In the genomic region with DNA sequence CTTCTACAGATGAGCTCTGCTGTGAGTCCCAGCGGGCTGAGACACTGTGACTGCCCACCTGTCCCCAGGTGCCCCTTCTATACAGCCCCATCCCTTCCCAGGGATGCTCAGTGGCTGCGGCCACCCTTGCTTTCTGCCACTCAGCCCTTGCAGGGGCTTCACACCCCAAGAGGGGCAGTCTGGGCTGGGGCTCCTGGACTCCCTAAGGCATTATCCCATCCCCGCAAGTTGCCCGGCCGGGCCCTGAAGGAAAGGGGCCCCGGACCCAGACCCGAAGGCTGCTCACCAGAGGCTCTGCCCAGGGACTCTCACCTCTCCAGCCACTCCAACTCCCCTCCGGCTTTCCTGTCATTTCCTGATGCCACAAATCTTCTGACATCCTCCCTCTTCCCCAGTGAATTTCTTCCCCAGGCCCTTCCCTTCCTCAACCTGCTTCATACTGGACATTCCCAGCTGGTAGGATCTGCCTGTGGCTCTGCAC, we compare ENCODE assay signal across 11 cellular contexts.
DNase-seq lines count a peak whose midpoint lies in the region; TF ChIP-seq lines count a peak whose summit lies in the region.
"Had no signal": no experiment of that assay in that cellular context is flagged by ENCODE, and none has a peak within 500 bp of the region (broad histone marks: within the 10 kb centered on the region; RNA-seq: fewer than 3 reads in every experiment).

No MANE protein-coding gene starts in this region.

- H3K9me3 ChIP-seq in breast epithelium = no peaks in the 10 kb centered on the region
- no peaks in the 10 kb centered on the region for H3K9me3 ChIP-seq in muscle layer of colon (ENCODE audit: low read length)
- no peaks in the 10 kb centered on the region for H3K9me3 ChIP-seq in tibial nerve

- H3K9ac ChIP-seq in muscle layer of colon (ENCODE audit: low read length) = no peak overlapping the region

- intact Hi-C loops in breast epithelium (cut with DNase I; ENCODE audit: low total_unique reads) = loop anchor here (5.0 kb wide), 2 partner anchors 87 to 102 kb away; a partner anchor contains a TSS

- peak overlapping the region in 1 of 3 donors; percentile 15 for H3K4me3 ChIP-seq in breast epithelium
- no peak overlapping the region for H3K4me3 ChIP-seq in muscle layer of colon (ENCODE audit: low read depth in 1 of 2, low read length in 2 of 2)
- no peak overlapping the region for H3K4me3 ChIP-seq in tibial nerve

- H3K4me1 ChIP-seq in breast epithelium (peaks cover 7 to 10% of the 10 kb centered on the region in 2 donors), muscle layer of colon (ENCODE audit: insufficient read depth, low read length) (peaks cover 46% of the 10 kb centered on the region), tibial nerve (peaks cover 0 to 62% (median 35%) of the 10 kb centered on the region in 4 donors)

- H3K27ac ChIP-seq in breast epithelium (peak overlapping the region; percentile 43 to 76), muscle layer of colon (ENCODE audit: low read depth, low read length) (peak overlapping the region; percentile 39), tibial nerve (peak overlapping the region; percentile 26 to 79 (median 48))

- peak; percentile 33 for DNase-seq in activated effector memory CD4-positive, alpha-beta T cell treated with anti-CD3 and anti-CD28 coated beads, Interleukin-2, amount 50 U/mL, for 16 hours
- DNase-seq in activated effector memory CD4-positive, alpha-beta T cell treated with Interleukin-2 at 50 U/mL for 16 hours = no peak
- no peak for DNase-seq in breast epithelium (ENCODE audit: low spot score in 2 of 2)
- no peak for DNase-seq in tibial nerve (ENCODE audit: low spot score in 2 of 2)
- DNase-seq in 8988T = no peak
- no peak for DNase-seq in SKM-1 treated with dmso at 0.1 percent for 144 hours (lab: John Stamatoyannopoulos, UW; ENCODE audit: unreplicated experiment)
- DNase-seq in COR-L47 (lab: John Stamatoyannopoulos, UW) = no peak
- DNase-seq: activated T-cell treated with anti-CD3 and anti-CD28 coated beads, Interleukin-2, amount 50 U/mL, for 72 hours; effector CD8-positive, alpha-beta T cell; NCI-H1048 had no signal

- 73 to 78% methylated on average over 8 of the region's 8 CpGs for WGBS in tibial nerve, 2 donors

- H3K36me3 ChIP-seq in breast epithelium = no peaks in the 10 kb centered on the region
- H3K36me3 ChIP-seq in muscle layer of colon (ENCODE audit: insufficient read depth, low read length) = no peaks in the 10 kb centered on the region
- no peaks in the 10 kb centered on the region for H3K36me3 ChIP-seq in tibial nerve

- TF ChIP-seq EP300 in tibial nerve (IDR thresholded peaks at IDR 0.05) = no peak

- TF ChIP-seq CTCF in breast epithelium (IDR thresholded peaks at IDR 0.05) (no peak), tibial nerve (IDR thresholded peaks at IDR 0.05) (no peak)

- H3K27me3 ChIP-seq in breast epithelium (no peaks in the 10 kb centered on the region), muscle layer of colon (ENCODE audit: control insufficient read depth in 1 of 2, insufficient read depth in 2 of 2, low read length in 2 of 2) (no peaks in the 10 kb centered on the region), tibial nerve (no peaks in the 10 kb centered on the region)

- TF ChIP-seq POLR2A in breast epithelium (IDR thresholded peaks at IDR 0.05) (no peak), tibial nerve (IDR thresholded peaks at IDR 0.05) (no peak)
